10 cellular contexts compared by ENCODE assay signal in genomic region chr15:44319385-44319784, GRCh38. TPM values are rescaled to one million over a fixed set of nuclear protein-coding genes. Genes with fewer than 3 reads are reported as not detected.
A peak's percentile ranks its signal among the peaks of the same experiment; 100 is the strongest.
DNase-seq lines count a peak whose midpoint lies in the region; ATAC-seq and TF ChIP-seq lines count a peak whose summit lies in the region.
"Had no signal": no experiment of that assay in that cellular context is flagged by ENCODE, and none has a peak within 500 bp of the region (broad histone marks: within the 10 kb centered on the region; RNA-seq: fewer than 3 reads in every experiment).

No MANE protein-coding gene starts in this region.

- peak overlapping the region; percentile 41 for H3K4me2 ChIP-seq in SU-DHL-6 (ENCODE audit: low read depth, low read length, poor library complexity, severe bottlenecking)

- H3K9ac ChIP-seq in SU-DHL-6 (ENCODE audit: low read length), result no peak overlapping the region

- peaks cover 3% of the 10 kb centered on the region; the same call in 1 of the 2 replicates for H3K79me2 ChIP-seq in SU-DHL-6 (ENCODE audit: insufficient read depth, low read length)

- no peaks in the 10 kb centered on the region for H3K9me2 ChIP-seq in SU-DHL-6 (replicated peaks; ENCODE audit: insufficient read depth, low read length)

- H3K27ac ChIP-seq in SU-DHL-6 (ENCODE audit: low read depth, low read length), result no peak overlapping the region
- no peak overlapping the region for H3K27ac ChIP-seq in CD8-positive, alpha-beta memory T cell (ENCODE audit: low read depth, low read length)
- no peak overlapping the region for H3K27ac ChIP-seq in adrenal gland

- no peaks in the 10 kb centered on the region for H4K20me1 ChIP-seq in SU-DHL-6 (ENCODE audit: low read depth, low read length)

- DNase-seq in CD8-positive, alpha-beta memory T cell, result no peak
- no peak for DNase-seq in endothelial cell (ENCODE audit: low spot score)
- no peak for DNase-seq in adrenal gland
- DNase-seq in anterior cingulate cortex (lab: John Stamatoyannopoulos, UW), result no peak
- DNase-seq: activated T-cell treated with anti-CD3 and anti-CD28 coated beads, Interleukin-2, amount 50 U/mL, for 24 hours had no signal

- ATAC-seq in GM19397 (IDR thresholded peaks at IDR 0.05; ENCODE audit: unreplicated experiment), result peak; percentile 73
- ATAC-seq in HG03045 (IDR thresholded peaks at IDR 0.05; ENCODE audit: unreplicated experiment), result peak; percentile 77

- no peaks in the 10 kb centered on the region for H3K27me3 Mint-ChIP-seq in CD8-positive, alpha-beta memory T cell
- H3K27me3 Mint-ChIP-seq in endothelial cell (ENCODE audit: unreplicated experiment), result peaks cover 3% of the 10 kb centered on the region
- H3K27me3 Mint-ChIP-seq: activated T-cell treated with anti-CD3 and anti-CD28 coated beads, Interleukin-2, amount 50 U/mL, for 24 hours had no signal

- H3K36me3 Mint-ChIP-seq in CD8-positive, alpha-beta memory T cell, result peaks cover 0 to 8% (median 2%) of the 10 kb centered on the region in 3 donors
- no peaks in the 10 kb centered on the region for H3K36me3 Mint-ChIP-seq in endothelial cell (ENCODE audit: low read depth, unreplicated experiment)

- 90 to 100% (median 97%) methylated on average over 4 of the region's 4 CpGs for WGBS in adrenal gland, 4 donors

- no peak overlapping the region for H2AFZ ChIP-seq in SU-DHL-6 (ENCODE audit: low read depth, low read length, severe bottlenecking)

- H3K27ac Mint-ChIP-seq in CD8-positive, alpha-beta memory T cell, result peak overlapping the region in 2 of 8 donors; percentile 13 to 64
- H3K27ac Mint-ChIP-seq in endothelial cell (ENCODE audit: unreplicated experiment), result no peak overlapping the region
- H3K27ac Mint-ChIP-seq: activated T-cell treated with anti-CD3 and anti-CD28 coated beads, Interleukin-2, amount 50 U/mL, for 24 hours had no signal

- H3K9me3 Mint-ChIP-seq in CD8-positive, alpha-beta memory T cell, result no peaks in the 10 kb centered on the region
- no peaks in the 10 kb centered on the region for H3K9me3 Mint-ChIP-seq in endothelial cell (ENCODE audit: unreplicated experiment)
- H3K9me3 Mint-ChIP-seq: activated T-cell treated with anti-CD3 and anti-CD28 coated beads, Interleukin-2, amount 50 U/mL, for 24 hours; CD14-positive monocyte had no signal

- no peak for TF ChIP-seq POLR2A in adrenal gland (IDR thresholded peaks at IDR 0.05)

- 0 out of 2 replicates have a peak, but pooled peaks cover 11% of the 10 kb centered on the region for H3F3A ChIP-seq in SU-DHL-6 (ENCODE audit: insufficient read depth)

- H3K4me3 ChIP-seq in SU-DHL-6 (ENCODE audit: insufficient read depth, low read length, poor library complexity, severe bottlenecking) (no peak overlapping the region), adrenal gland (no peak overlapping the region)
- H3K4me3 ChIP-seq in CD8-positive, alpha-beta memory T cell (ENCODE audit: low read length), result no peak overlapping the region

- no peaks in the 10 kb centered on the region for H3K9me3 ChIP-seq in SU-DHL-6 (ENCODE audit: insufficient read depth, low read length)
- H3K9me3 ChIP-seq in CD8-positive, alpha-beta memory T cell (ENCODE audit: low read length), result no peaks in the 10 kb centered on the region
- H3K9me3 ChIP-seq in adrenal gland (replicated peaks in 1 of 3), result peaks cover 0 to 8% (median 0%) of the 10 kb centered on the region in 3 donors

- TF ChIP-seq CTCF in GM12872 (IDR thresholded peaks at IDR 0.05; ENCODE audit: insufficient read depth, low read depth, low read length), result peak; percentile 90
- peak; percentile 59 for TF ChIP-seq CTCF in SU-DHL-6 (IDR thresholded peaks at IDR 0.05; ENCODE audit: insufficient read depth, low read length, poor library complexity, severe bottlenecking)
- no peak for TF ChIP-seq CTCF in endothelial cell (IDR thresholded peaks at IDR 0.05; ENCODE audit: unreplicated experiment)
- no peak for TF ChIP-seq CTCF in adrenal gland (IDR thresholded peaks at IDR 0.05)

- H3K36me3 ChIP-seq in SU-DHL-6 (ENCODE audit: low read length) (no peaks in the 10 kb centered on the region), adrenal gland (replicated peaks in 1 of 2) (no peaks in the 10 kb centered on the region)
- H3K36me3 ChIP-seq in CD8-positive, alpha-beta memory T cell (ENCODE audit: insufficient read depth, low read length), result no peaks in the 10 kb centered on the region

- intact Hi-C loops in adrenal gland (cut with DNase I), result no loop called here

- POLR2A ChIA-PET in CD8-positive, alpha-beta memory T cell (lab: Charles Lee), result no interaction called here

- no peaks in the 10 kb centered on the region for H3K4me1 ChIP-seq in CD8-positive, alpha-beta memory T cell (ENCODE audit: insufficient read depth, low read length)
- H3K4me1 ChIP-seq in adrenal gland (replicated peaks in 1 of 2), result peaks cover 19 to 42% of the 10 kb centered on the region in 2 donors

- H3K4me1 Mint-ChIP-seq in CD8-positive, alpha-beta memory T cell, result peaks cover 21 to 49% (median 39%) of the 10 kb centered on the region in 3 donors
- no peaks in the 10 kb centered on the region for H3K4me1 Mint-ChIP-seq in endothelial cell (ENCODE audit: unreplicated experiment)

- CTCF ChIA-PET in CD8-positive, alpha-beta memory T cell (lab: Charles Lee), result no interaction called here

- H3K27me3 ChIP-seq in SU-DHL-6 (ENCODE audit: low read length) (no peaks in the 10 kb centered on the region), adrenal gland (no peaks in the 10 kb centered on the region)
- no peaks in the 10 kb centered on the region for H3K27me3 ChIP-seq in CD8-positive, alpha-beta memory T cell (ENCODE audit: insufficient read depth, low read length, poor library complexity, severe bottlenecking)

- H3K4me3 Mint-ChIP-seq in CD8-positive, alpha-beta memory T cell, result no peak overlapping the region
- no peak overlapping the region for H3K4me3 Mint-ChIP-seq in endothelial cell (ENCODE audit: unreplicated experiment)
- H3K4me3 Mint-ChIP-seq: activated T-cell treated with anti-CD3 and anti-CD28 coated beads, Interleukin-2, amount 50 U/mL, for 24 hours; CD14-positive monocyte had no signal

RNA-seq across cellular contexts. Expression of gene GOLM2, which starts 30.9 kb away (rescaled TPM):
- 10 to 100 TPM; 47.2 to 47.5 TPM for total RNA-seq in CD8-positive, alpha-beta memory T cell
- 53.3 TPM for polyA plus RNA-seq in CD8-positive, alpha-beta memory T cell
- total RNA-seq in endothelial cell (ENCODE audit: unreplicated experiment) (35.8 TPM), adrenal gland (100 to 1,000 TPM; 134 to 242 (median 164) TPM)
- 100 to 1,000 TPM in 1 of 3 donors, 10 to 100 TPM in 2; 26.7 to 188 (median 29.8) TPM for polyA plus RNA-seq in adrenal gland

Comparison
In these comparisons a context has a peak if more than half of its experiments do, and no peak if none do; other contexts are left out.
1. CTCF ChIP-seq: peak in GM12872 (single experiment) and SU-DHL-6 (single experiment); none in endothelial cell (single experiment) and adrenal gland (0 of 6).